Comparison of ENCODE assay signal across 8 cellular contexts in genomic region chr17:63775420-63775819, GRCh38. TPM values are rescaled to one million over a fixed set of nuclear protein-coding genes. Genes with fewer than 3 reads are reported as not detected.
DNase-seq lines count a peak whose midpoint lies in the region; TF ChIP-seq lines count a peak whose summit lies in the region.

No MANE protein-coding gene starts in this region.

- H3K4me3 ChIP-seq in esophagus muscularis mucosa = peak overlapping the region; percentile 77 to 97 (median 82)

- H3K27ac Mint-ChIP-seq in progenitor cell of endocrine pancreas = peak overlapping the region; percentile 100

- H3K4me1 ChIP-seq in esophagus muscularis mucosa = peaks cover 36 to 79% (median 70%) of the 10 kb centered on the region in 4 donors

- no peak for TF ChIP-seq EP300 in esophagus muscularis mucosa (IDR thresholded peaks at IDR 0.05)

- H3K4me1 Mint-ChIP-seq in progenitor cell of endocrine pancreas (ENCODE audit: low read depth) = peaks cover 20% of the 10 kb centered on the region

- no peaks in the 10 kb centered on the region for H3K27me3 ChIP-seq in esophagus muscularis mucosa

- TF ChIP-seq CTCF in esophagus muscularis mucosa (IDR thresholded peaks at IDR 0.05) (no peak), progenitor cell of endocrine pancreas (IDR thresholded peaks at IDR 0.05; ENCODE audit: unreplicated experiment) (no peak)

- H3K9me3 Mint-ChIP-seq in progenitor cell of endocrine pancreas (ENCODE audit: low read depth) = no peaks in the 10 kb centered on the region

- 29% methylated on average over 8 of the region's 8 CpGs for WGBS in esophagus muscularis mucosa

- peak overlapping the region; percentile 98 for H3K4me3 Mint-ChIP-seq in progenitor cell of endocrine pancreas (ENCODE audit: low read depth)

- DNase-seq in ELR (ENCODE audit: low read depth) = peak; percentile 27
- DNase-seq in RKO (ENCODE audit: low spot score) = peak; percentile 28
- DNase-seq in esophagus muscularis mucosa (ENCODE audit: extremely low spot score) = no peak
- no peak for DNase-seq in progenitor cell of endocrine pancreas (ENCODE audit: low spot score, unreplicated experiment)
- no peak for DNase-seq in cortex of kidney (lab: John Stamatoyannopoulos, UW)
- DNase-seq in NCI-H1417 (lab: John Stamatoyannopoulos, UW) = no peak
- DNase-seq in ecto neural progenitor cell (ENCODE audit: low spot score) = no peak
- no peak for DNase-seq in Ammon's horn (ENCODE audit: low spot score)

- no peaks in the 10 kb centered on the region for H3K9me3 ChIP-seq in esophagus muscularis mucosa

- no peak for TF ChIP-seq POLR2A in esophagus muscularis mucosa (IDR thresholded peaks at IDR 0.05; ENCODE audit: low read depth)

- intact Hi-C loops in esophagus muscularis mucosa (cut with DNase I) = loop anchor here (5.0 kb wide), 2 partner anchors 33 to 52 kb away; partner anchors contain the start of genes FTSJ3, PSMC5 and STRADA

- H3K27me3 Mint-ChIP-seq in progenitor cell of endocrine pancreas = no peaks in the 10 kb centered on the region

- peaks cover 0 to 23% (median 15%) of the 10 kb centered on the region in 4 donors for H3K36me3 ChIP-seq in esophagus muscularis mucosa

- peak overlapping the region; percentile 23 to 98 (median 96) for H3K27ac ChIP-seq in esophagus muscularis mucosa (replicated peaks in 1 of 4)

- H3K36me3 Mint-ChIP-seq in progenitor cell of endocrine pancreas (ENCODE audit: insufficient read depth) = peaks cover 5% of the 10 kb centered on the region

RNA-seq across cellular contexts. Expression of gene DDX42, which starts 1.4 kb away (rescaled TPM):
- total RNA-seq in esophagus muscularis mucosa = 10 to 100 TPM; 80.4 to 93.9 (median 84.3) TPM
- 181 and 189 TPM in 2 replicates for total RNA-seq in progenitor cell of endocrine pancreas

RNA-seq across cellular contexts. Expression of gene CCDC47, which starts 2.0 kb away (rescaled TPM):
- 10 to 100 TPM; 47.3 to 60.7 (median 56.2) TPM for total RNA-seq in esophagus muscularis mucosa
- total RNA-seq in progenitor cell of endocrine pancreas = 65.2 and 68.4 TPM in 2 replicates

RNA-seq across cellular contexts. Expression of gene STRADA, which starts 33.8 kb away (rescaled TPM):
- total RNA-seq in esophagus muscularis mucosa = 10 to 100 TPM; 18.2 to 20.5 (median 20.1) TPM
- 49.7 and 52.0 TPM in 2 replicates for total RNA-seq in progenitor cell of endocrine pancreas

RNA-seq across cellular contexts. Expression of gene PSMC5, which starts 51.8 kb away (rescaled TPM):
- total RNA-seq in esophagus muscularis mucosa = 100 to 1,000 TPM in 1 of 4 donors, 10 to 100 TPM in 3; 71.2 to 117 (median 92.1) TPM
- total RNA-seq in progenitor cell of endocrine pancreas = 101 and 109 TPM in 2 replicates

RNA-seq across cellular contexts. Expression of gene FTSJ3, which starts 52.0 kb away (rescaled TPM):
- total RNA-seq in esophagus muscularis mucosa = 10 to 100 TPM; 46.8 to 72.4 (median 56.2) TPM
- total RNA-seq in progenitor cell of endocrine pancreas = 46.5 and 49.0 TPM in 2 replicates

Comparison
In these comparisons a context has a peak if more than half of its experiments do, and no peak if none do; other contexts are left out.
1. DNase-seq: peak in ELR (single experiment) and RKO (single experiment); none in esophagus muscularis mucosa (single experiment), progenitor cell of endocrine pancreas (single experiment), cortex of kidney (single experiment), NCI-H1417 (0 of 3), ecto neural progenitor cell (single experiment) and Ammon's horn (single experiment).